ENCODE assay signal across 12 cellular contexts in genomic region chr12:6219980-6220379, GRCh38. TPM values are rescaled to one million over a fixed set of nuclear protein-coding genes. Genes with fewer than 3 reads are reported as not detected.
DNase-seq lines count a peak whose midpoint lies in the region; ATAC-seq, FAIRE-seq and TF ChIP-seq lines count a peak whose summit lies in the region.
"Had no signal": no experiment of that assay in that cellular context is flagged by ENCODE, and none has a peak within 500 bp of the region (broad histone marks: within the 10 kb centered on the region; RNA-seq: fewer than 3 reads in every experiment).

No MANE protein-coding gene starts in this region.

- H3K27ac ChIP-seq in PC-9 (peak overlapping the region; percentile 95; the same call in 1 of the 2 replicates), endothelial cell of umbilical vein (ENCODE audit: insufficient read depth, low read depth, low read length) (no peak overlapping the region), muscle layer of colon (ENCODE audit: low read depth, low read length) (peak overlapping the region; percentile 21), tibial nerve (peak overlapping the region in 3 of 4 donors; percentile 55 to 99 (median 94))

- no peaks in the 10 kb centered on the region for H3K9me2 ChIP-seq in PC-9 (ENCODE audit: insufficient read depth)

- H3K27me3 Mint-ChIP-seq in activated CD4-positive, alpha-beta T cell treated with anti-CD3 and anti-CD28 coated beads, Interleukin-2, amount 10 ng/mL, durations not matched to agents 24 days and 14 days: no peaks in the 10 kb centered on the region

- FAIRE-seq in endothelial cell of umbilical vein (lab: Jason Lieb, UNC): peak; percentile 18
- FAIRE-seq: bronchial epithelial cell had no signal

- H3K4me3 ChIP-seq in PC-9 (no peak overlapping the region), endothelial cell of umbilical vein (replicated peaks in 1 of 3; ENCODE audit: insufficient read depth in 1 of 3, low read depth in 1 of 3, low read length in 3 of 3) (no peak overlapping the region), muscle layer of colon (ENCODE audit: low read depth in 1 of 2, low read length in 2 of 2) (no peak overlapping the region), tibial nerve (no peak overlapping the region)
- H3K4me3 ChIP-seq: testis had no signal

- H3K36me3 ChIP-seq in PC-9 (ENCODE audit: low read depth) (0 out of 2 replicates have a peak, but pooled peaks cover 9% of the 10 kb centered on the region), endothelial cell of umbilical vein (ENCODE audit: control insufficient read depth in 2 of 2, extremely low read depth in 1 of 2, insufficient read depth in 2 of 2, low read length in 2 of 2) (peaks cover 3 to 7% of the 10 kb centered on the region in 2 experiments), muscle layer of colon (ENCODE audit: insufficient read depth, low read length) (peaks cover 15% of the 10 kb centered on the region), tibial nerve (peaks cover 0 to 15% (median 0%) of the 10 kb centered on the region in 3 donors)

- H3K27ac Mint-ChIP-seq in activated CD4-positive, alpha-beta T cell treated with anti-CD3 and anti-CD28 coated beads, Interleukin-2, amount 10 ng/mL, durations not matched to agents 24 days and 14 days: no peak overlapping the region
- H3K27ac Mint-ChIP-seq: B cell had no signal

- H3K4me2 ChIP-seq in PC-9 (no peak overlapping the region), endothelial cell of umbilical vein (ENCODE audit: insufficient read depth, low read length) (no peak overlapping the region)

- no peaks in the 10 kb centered on the region for H4K20me1 ChIP-seq in PC-9 (ENCODE audit: insufficient read depth)
- H4K20me1 ChIP-seq in endothelial cell of umbilical vein (replicated peaks; ENCODE audit: control insufficient read depth, extremely low read depth, insufficient read depth, low read length): no peaks in the 10 kb centered on the region

- no peaks in the 10 kb centered on the region for H3K27me3 ChIP-seq in PC-9 (ENCODE audit: insufficient read depth, low read depth)
- no peaks in the 10 kb centered on the region for H3K27me3 ChIP-seq in endothelial cell of umbilical vein (ENCODE audit: control insufficient read depth in 2 of 2, insufficient read depth in 2 of 2, low read length in 2 of 2)
- no peaks in the 10 kb centered on the region for H3K27me3 ChIP-seq in muscle layer of colon (ENCODE audit: control insufficient read depth in 1 of 2, insufficient read depth in 2 of 2, low read length in 2 of 2)
- H3K27me3 ChIP-seq in tibial nerve: no peaks in the 10 kb centered on the region
- H3K27me3 ChIP-seq: testis had no signal

- ATAC-seq in HG02970 (IDR thresholded peaks at IDR 0.05; ENCODE audit: low FRiP score, unreplicated experiment): no peak

- TF ChIP-seq POLR2A in endothelial cell of umbilical vein (IDR thresholded peaks at IDR 0.05; ENCODE audit: low read depth, low read length) (no peak), tibial nerve (IDR thresholded peaks at IDR 0.05) (no peak)

- no peaks in the 10 kb centered on the region for H3K36me3 Mint-ChIP-seq in activated CD4-positive, alpha-beta T cell treated with anti-CD3 and anti-CD28 coated beads, Interleukin-2, amount 10 ng/mL, durations not matched to agents 24 days and 14 days (ENCODE audit: low read depth)

- 43 to 46% methylated on average over 6 of the region's 6 CpGs for WGBS in tibial nerve, 2 donors

- H3K4me3 Mint-ChIP-seq in activated CD4-positive, alpha-beta T cell treated with anti-CD3 and anti-CD28 coated beads, Interleukin-2, amount 10 ng/mL, durations not matched to agents 24 days and 14 days: no peak overlapping the region
- H3K4me3 Mint-ChIP-seq: B cell, neural crest cell had no signal

- BruUV-seq in PC-9 (replicated peaks; lab: Mats Ljungman, UMichigan) (no TSS peak), endothelial cell of umbilical vein (replicated peaks; lab: Mats Ljungman, UMichigan) (no TSS peak)

- no peaks in the 10 kb centered on the region for H3K9me1 ChIP-seq in endothelial cell of umbilical vein (replicated peaks; ENCODE audit: control insufficient read depth, extremely low read depth, insufficient read depth, low read length)

- H2AFZ ChIP-seq in PC-9: no peak overlapping the region
- H2AFZ ChIP-seq in endothelial cell of umbilical vein (ENCODE audit: low read depth, low read length): no peak overlapping the region

- H3K9me3 ChIP-seq in PC-9 (ENCODE audit: insufficient read depth, low read depth): no peaks in the 10 kb centered on the region
- no peaks in the 10 kb centered on the region for H3K9me3 ChIP-seq in endothelial cell of umbilical vein (replicated peaks; ENCODE audit: control insufficient read depth, insufficient read depth, low read length)
- no peaks in the 10 kb centered on the region for H3K9me3 ChIP-seq in muscle layer of colon (ENCODE audit: low read length)
- no peaks in the 10 kb centered on the region for H3K9me3 ChIP-seq in tibial nerve
- H3K9me3 ChIP-seq: testis had no signal

- H3K79me2 ChIP-seq in PC-9 (ENCODE audit: low read depth) (peaks cover 85% of the 10 kb centered on the region), endothelial cell of umbilical vein (ENCODE audit: control insufficient read depth, insufficient read depth, low read length) (peaks cover 96% of the 10 kb centered on the region)

- no peak overlapping the region for H3K9ac ChIP-seq in endothelial cell of umbilical vein (replicated peaks; ENCODE audit: extremely low read depth, insufficient read depth, low read length)
- H3K9ac ChIP-seq in muscle layer of colon (ENCODE audit: low read length): no peak overlapping the region

- peaks cover 67% of the 10 kb centered on the region for H3F3A ChIP-seq in PC-9 (ENCODE audit: insufficient read depth, low read depth)

- peaks cover 41% of the 10 kb centered on the region for H3K4me1 Mint-ChIP-seq in activated CD4-positive, alpha-beta T cell treated with anti-CD3 and anti-CD28 coated beads, Interleukin-2, amount 10 ng/mL, durations not matched to agents 24 days and 14 days

- DNase-seq in PC-9 (no peak), endothelial cell of umbilical vein (ENCODE audit: low read depth, low spot score) (no peak), tibial nerve (ENCODE audit: low spot score in 2 of 2) (no peak), anterior cingulate cortex (lab: John Stamatoyannopoulos, UW) (no peak)
- no peak for DNase-seq in activated CD4-positive, alpha-beta T cell treated with anti-CD3 and anti-CD28 coated beads, Interleukin-2, amount 10 ng/mL, durations not matched to agents 24 days and 14 days
- DNase-seq: kidney glomerular epithelial cell, testis had no signal

- intact Hi-C loops in PC-9 (cut with micrococcal nuclease; ENCODE audit: unreplicated experiment) (loop anchor here (10.0 kb wide), 1 partner anchor 315 kb away; the partner anchor contains the start of gene GAPDH), endothelial cell of umbilical vein (cut with micrococcal nuclease) (no loop called here)
- intact Hi-C loops in activated CD4-positive, alpha-beta T cell treated with anti-CD3 and anti-CD28 coated beads, Interleukin-2, amount 10 ng/mL, durations not matched to agents 24 days and 14 days (cut with micrococcal nuclease): no loop called here

- H3K9me3 Mint-ChIP-seq in activated CD4-positive, alpha-beta T cell treated with anti-CD3 and anti-CD28 coated beads, Interleukin-2, amount 10 ng/mL, durations not matched to agents 24 days and 14 days: no peaks in the 10 kb centered on the region
- H3K9me3 Mint-ChIP-seq: neural crest cell had no signal

- peak in 1 of 2 donors; percentile 12 for TF ChIP-seq EP300 in tibial nerve (IDR thresholded peaks at IDR 0.05)

- H3K4me1 ChIP-seq in PC-9 (replicated peaks; ENCODE audit: insufficient read depth) (peaks cover 88% of the 10 kb centered on the region), endothelial cell of umbilical vein (ENCODE audit: control insufficient read depth, extremely low read depth, insufficient read depth, low read length) (peaks cover 75% of the 10 kb centered on the region), muscle layer of colon (ENCODE audit: insufficient read depth, low read length) (peaks cover 86% of the 10 kb centered on the region), tibial nerve (peaks cover 0 to 100% (median 74%) of the 10 kb centered on the region in 4 donors)

- no peak for TF ChIP-seq CTCF in PC-9 (conservative IDR thresholded peaks at IDR 0.05)
- no peak for TF ChIP-seq CTCF in endothelial cell of umbilical vein (IDR thresholded peaks at IDR 0.05; ENCODE audit: extremely low read depth in 1 of 2, insufficient read depth in 1 of 2, low read depth in 1 of 2, low read length in 2 of 2)
- TF ChIP-seq CTCF in tibial nerve (IDR thresholded peaks at IDR 0.05): no peak

- POLR2A ChIA-PET in PC-9 (lab: Charles Lee; ENCODE audit: unreplicated experiment): no interaction called here
- POLR2A ChIA-PET in endothelial cell of umbilical vein (lab: Charles Lee): interaction anchor here (0.7 to 1.6 kb wide), 2 partner anchors 9 to 178 kb away, joined by 3 to 11 read pairs; no protein-coding TSS in a partner anchor

- dilution Hi-C loops in endothelial cell of umbilical vein (cut with MboI; ENCODE audit: extremely low pct_ligation_motif_present, low sequenced_read_pairs): no loop called here

- CTCF ChIA-PET in PC-9 (lab: Charles Lee) (interaction anchor here (0.5 to 0.6 kb wide), 2 partner anchors 53 to 162 kb away, joined by 4 to 5 read pairs; no protein-coding TSS in a partner anchor), endothelial cell of umbilical vein (lab: Charles Lee) (interaction anchor here (1.2 to 3.0 kb wide), 4 partner anchors 17 to 65 kb away, joined by 3 to 19 read pairs (median 8); no protein-coding TSS in a partner anchor)

TF ChIP-seq in endothelial cell of umbilical vein, 7 proteins besides CTCF, POLR2A, EP300 and RAD21 (continues in another document):
- TF ChIP-seq EZH2 (IDR thresholded peaks at IDR 0.05; ENCODE audit: borderline replicate concordance, low read depth, low read length, severe bottlenecking): no peak
- TF ChIP-seq MYC (IDR thresholded peaks at IDR 0.05; ENCODE audit: low read depth, low read length): no peak
- no peak for TF ChIP-seq FOS (IDR thresholded peaks at IDR 0.05; ENCODE audit: borderline replicate concordance, insufficient read depth, low read length)

RNA-seq across cellular contexts. Expression of gene CD9, which starts 19.8 kb away (rescaled TPM):
- total RNA-seq in PC-9 (2021) (319 and 374 TPM in 2 replicates), endothelial cell of umbilical vein (379 and 504 TPM in 2 replicates), tibial nerve (100 to 1,000 TPM; 297 to 500 (median 391) TPM)
- 943 and 1,225 TPM in 2 replicates for polyA plus RNA-seq in endothelial cell of umbilical vein
- polyA plus RNA-seq in endothelial cell of umbilical vein (2011; cell fraction: cytosol; rRNA removed): 972 and 1,213 TPM in 2 replicates
- polyA plus RNA-seq in endothelial cell of umbilical vein (2011; cell fraction: nucleus; rRNA removed): 481 and 655 TPM in 2 replicates
- 1,387 and 1,527 TPM in 2 replicates for polyA plus RNA-seq in endothelial cell of umbilical vein (2012)
- 848 and 909 TPM in 2 replicates for polyA minus RNA-seq in endothelial cell of umbilical vein
- polyA minus RNA-seq in endothelial cell of umbilical vein (2011; cell fraction: cytosol; rRNA and poly(A)+ RNA removed): 79.2 TPM
- 148 and 194 TPM in 2 replicates for polyA minus RNA-seq in endothelial cell of umbilical vein (2011; cell fraction: nucleus; rRNA and poly(A)+ RNA removed)
- total RNA-seq in activated CD4-positive, alpha-beta T cell treated with anti-CD3 and anti-CD28 coated beads, Interleukin-2, amount 10 ng/mL, durations not matched to agents 24 days and 14 days: 35.6 and 40.5 TPM in 2 replicates
